ENCODE assay signal across 16 cellular contexts in genomic region chr6:160973311-160973710, GRCh38. TPM values are rescaled to one million over a fixed set of nuclear protein-coding genes. Genes with fewer than 3 reads are reported as not detected.
DNase-seq lines count a peak whose midpoint lies in the region; ATAC-seq, FAIRE-seq and TF ChIP-seq lines count a peak whose summit lies in the region.
"Had no signal": no experiment of that assay in that cellular context is flagged by ENCODE, and none has a peak within 500 bp of the region (broad histone marks: within the 10 kb centered on the region; RNA-seq: fewer than 3 reads in every experiment).

No MANE protein-coding gene starts in this region.

- H3K36me3 Mint-ChIP-seq in astrocyte (ENCODE audit: low read depth, unreplicated experiment), result no peaks in the 10 kb centered on the region
- H3K36me3 Mint-ChIP-seq in activated naive CD8-positive, alpha-beta T cell treated with anti-CD3 and anti-CD28 coated beads, Interleukin-2, amount 50 U/mL, for 24 hours (ENCODE audit: low read depth), result no peaks in the 10 kb centered on the region
- no peaks in the 10 kb centered on the region for H3K36me3 Mint-ChIP-seq in activated naive CD4-positive, alpha-beta T cell treated with anti-CD3 and anti-CD28 coated beads for 36 hours (ENCODE audit: low read depth)
- H3K36me3 Mint-ChIP-seq: CD14-positive monocyte; stimulated activated memory B cell treated with anti-CD40 and anti-IgM and Interleukin-4, amounts not matched to agents 10 μg/mL and 1 μg/mL and 100 μg/mL, for 72 hours; T-cell had no signal

- H3K9me3 ChIP-seq in astrocyte (ENCODE audit: insufficient read depth, low read depth, low read length), result no peaks in the 10 kb centered on the region
- no peaks in the 10 kb centered on the region for H3K9me3 ChIP-seq in ovary

- no peak for ATAC-seq in GM19035 (IDR thresholded peaks at IDR 0.05; ENCODE audit: unreplicated experiment)
- ATAC-seq in activated naive CD8-positive, alpha-beta T cell treated with anti-CD3 and anti-CD28 coated beads, Interleukin-2, amount 50 U/mL, for 24 hours, result no peak
- ATAC-seq: esophagus mucosa; stimulated activated memory B cell treated with anti-CD40 and anti-IgM and Interleukin-4, amounts not matched to agents 10 μg/mL and 1 μg/mL and 100 μg/mL, for 72 hours; T-cell had no signal

- peak overlapping the region; percentile 42 for H2AFZ ChIP-seq in astrocyte (ENCODE audit: low read depth, low read length)

- no peak for FAIRE-seq in astrocyte (lab: Jason Lieb, UNC)

- TF ChIP-seq EP300 in ovary (IDR thresholded peaks at IDR 0.05), result no peak

- H3K27ac ChIP-seq in astrocyte (ENCODE audit: low read depth, low read length) (peak overlapping the region; percentile 70), ovary (peak overlapping the region in 1 of 2 donors; percentile 63)

- TF ChIP-seq CTCF in astrocyte (IDR thresholded peaks at IDR 0.05; ENCODE audit: insufficient read depth, low read depth, low read length), result no peak
- TF ChIP-seq CTCF in ovary (IDR thresholded peaks at IDR 0.05), result no peak

- peaks cover 5% of the 10 kb centered on the region for H3K9me3 Mint-ChIP-seq in astrocyte (ENCODE audit: unreplicated experiment)
- no peaks in the 10 kb centered on the region for H3K9me3 Mint-ChIP-seq in activated naive CD8-positive, alpha-beta T cell treated with anti-CD3 and anti-CD28 coated beads, Interleukin-2, amount 50 U/mL, for 24 hours
- no peaks in the 10 kb centered on the region for H3K9me3 Mint-ChIP-seq in activated naive CD4-positive, alpha-beta T cell treated with anti-CD3 and anti-CD28 coated beads for 36 hours
- H3K9me3 Mint-ChIP-seq: activated CD4-positive, alpha-beta T cell treated with anti-CD3 and anti-CD28 coated beads, Interleukin-2, amount 10 ng/mL, durations not matched to agents 7 days and 5 days; stimulated activated memory B cell treated with anti-CD40 and anti-IgM and Interleukin-4, amounts not matched to agents 10 μg/mL and 1 μg/mL and 100 μg/mL, for 72 hours; T-cell had no signal

- DNase-seq in EH (ENCODE audit: low read depth) (peak; percentile 34), astrocyte (ENCODE audit: low read depth) (no peak), cardiac septum (ENCODE audit: low spot score) (peak; percentile 76), ovary (peak; percentile 47 to 76 (median 54))
- DNase-seq in activated naive CD8-positive, alpha-beta T cell treated with anti-CD3 and anti-CD28 coated beads, Interleukin-2, amount 50 U/mL, for 24 hours, result no peak
- DNase-seq in activated naive CD4-positive, alpha-beta T cell treated with anti-CD3 and anti-CD28 coated beads for 36 hours, result no peak
- no peak for DNase-seq in stimulated activated CD4-positive, alpha-beta T cell treated with anti-CD3 and anti-CD28 coated beads, Interleukin-2, amount 100 ng/mL, for 48 hours
- DNase-seq: activated CD4-positive, alpha-beta T cell treated with anti-CD3 and anti-CD28 coated beads, Interleukin-2, amount 10 ng/mL, durations not matched to agents 7 days and 5 days; cerebellar nuclear complex; kidney glomerular epithelial cell; NCI-H2107; T-cell had no signal

- no peak overlapping the region for H3K4me3 Mint-ChIP-seq in astrocyte (ENCODE audit: unreplicated experiment)
- no peak overlapping the region for H3K4me3 Mint-ChIP-seq in activated naive CD8-positive, alpha-beta T cell treated with anti-CD3 and anti-CD28 coated beads, Interleukin-2, amount 50 U/mL, for 24 hours
- no peak overlapping the region for H3K4me3 Mint-ChIP-seq in activated naive CD4-positive, alpha-beta T cell treated with anti-CD3 and anti-CD28 coated beads for 36 hours
- H3K4me3 Mint-ChIP-seq: activated CD4-positive, alpha-beta T cell treated with anti-CD3 and anti-CD28 coated beads, Interleukin-2, amount 10 ng/mL, durations not matched to agents 7 days and 5 days; CD14-positive monocyte; stimulated activated memory B cell treated with anti-CD40 and anti-IgM and Interleukin-4, amounts not matched to agents 10 μg/mL and 1 μg/mL and 100 μg/mL, for 72 hours; T-cell had no signal

- H3K4me1 Mint-ChIP-seq in astrocyte (ENCODE audit: low read depth, unreplicated experiment), result peaks cover 26% of the 10 kb centered on the region
- no peaks in the 10 kb centered on the region for H3K4me1 Mint-ChIP-seq in activated naive CD8-positive, alpha-beta T cell treated with anti-CD3 and anti-CD28 coated beads, Interleukin-2, amount 50 U/mL, for 24 hours
- no peaks in the 10 kb centered on the region for H3K4me1 Mint-ChIP-seq in activated naive CD4-positive, alpha-beta T cell treated with anti-CD3 and anti-CD28 coated beads for 36 hours (ENCODE audit: low read depth)
- H3K4me1 Mint-ChIP-seq: activated CD4-positive, alpha-beta T cell treated with anti-CD3 and anti-CD28 coated beads, Interleukin-2, amount 10 ng/mL, durations not matched to agents 7 days and 5 days; CD14-positive monocyte; stimulated activated memory B cell treated with anti-CD40 and anti-IgM and Interleukin-4, amounts not matched to agents 10 μg/mL and 1 μg/mL and 100 μg/mL, for 72 hours; T-cell had no signal

- peak overlapping the region; percentile 35 for H3K4me2 ChIP-seq in astrocyte (ENCODE audit: low read length)

- peak overlapping the region; percentile 91 for H3K27ac Mint-ChIP-seq in astrocyte (ENCODE audit: unreplicated experiment)
- H3K27ac Mint-ChIP-seq in activated naive CD8-positive, alpha-beta T cell treated with anti-CD3 and anti-CD28 coated beads, Interleukin-2, amount 50 U/mL, for 24 hours, result no peak overlapping the region
- H3K27ac Mint-ChIP-seq in activated naive CD4-positive, alpha-beta T cell treated with anti-CD3 and anti-CD28 coated beads for 36 hours, result no peak overlapping the region
- H3K27ac Mint-ChIP-seq: activated CD4-positive, alpha-beta T cell treated with anti-CD3 and anti-CD28 coated beads, Interleukin-2, amount 10 ng/mL, durations not matched to agents 7 days and 5 days; CD14-positive monocyte; stimulated activated memory B cell treated with anti-CD40 and anti-IgM and Interleukin-4, amounts not matched to agents 10 μg/mL and 1 μg/mL and 100 μg/mL, for 72 hours; T-cell had no signal

- H3K4me1 ChIP-seq in astrocyte (ENCODE audit: insufficient read depth, low read length) (peaks cover 22% of the 10 kb centered on the region), ovary (ENCODE audit: insufficient read depth) (peaks cover 18% of the 10 kb centered on the region)

- H3K79me2 ChIP-seq in astrocyte (ENCODE audit: insufficient read depth, low read length), result no peaks in the 10 kb centered on the region

- intact Hi-C loops in cardiac septum (cut with DNase I), result loop anchor here (5.0 kb wide), 1 partner anchor 41 kb away; no protein-coding TSS in a partner anchor
- intact Hi-C loops in ovary (cut with DNase I), result no loop called here
- intact Hi-C loops in activated naive CD4-positive, alpha-beta T cell treated with anti-CD3 and anti-CD28 coated beads for 36 hours (cut with micrococcal nuclease), result no loop called here

- H3K27me3 ChIP-seq in astrocyte (ENCODE audit: insufficient read depth, low read length), result no peaks in the 10 kb centered on the region
- no peaks in the 10 kb centered on the region for H3K27me3 ChIP-seq in ovary

- H3K36me3 ChIP-seq in astrocyte (ENCODE audit: insufficient read depth, low read length) (no peaks in the 10 kb centered on the region), ovary (no peaks in the 10 kb centered on the region)

- peak overlapping the region; percentile 55 for H3K9ac ChIP-seq in astrocyte (ENCODE audit: low read length)

- TF ChIP-seq POLR2A in ovary (IDR thresholded peaks at IDR 0.05), result no peak

- CTCF ChIA-PET in activated naive CD4-positive, alpha-beta T cell treated with anti-CD3 and anti-CD28 coated beads for 36 hours (lab: Charles Lee), result no interaction called here

- H3K4me3 ChIP-seq in astrocyte (ENCODE audit: insufficient read depth, low read depth, low read length) (no peak overlapping the region), ovary (no peak overlapping the region)

- H3K27me3 Mint-ChIP-seq in astrocyte (ENCODE audit: low read depth, unreplicated experiment), result no peaks in the 10 kb centered on the region
- peaks cover 9% of the 10 kb centered on the region for H3K27me3 Mint-ChIP-seq in activated naive CD8-positive, alpha-beta T cell treated with anti-CD3 and anti-CD28 coated beads, Interleukin-2, amount 50 U/mL, for 24 hours
- H3K27me3 Mint-ChIP-seq in activated naive CD4-positive, alpha-beta T cell treated with anti-CD3 and anti-CD28 coated beads for 36 hours (ENCODE audit: low read depth), result peaks cover 15% of the 10 kb centered on the region

- H4K20me1 ChIP-seq in astrocyte (ENCODE audit: insufficient read depth, low read length), result no peaks in the 10 kb centered on the region

- 12 to 25% (median 23%) methylated on average over 8 of the region's 8 CpGs for WGBS in ovary, 3 donors

RNA-seq across cellular contexts. Expression of gene MAP3K4, which starts 18.3 kb away (rescaled TPM):
- total RNA-seq in astrocyte (20.3 and 22.1 TPM in 2 replicates), cardiac septum (30.9 TPM), ovary (10 to 100 TPM; 27.5 to 52.3 (median 45.8) TPM)
- 10 to 100 TPM; 15.6 to 21.4 TPM for polyA plus RNA-seq in ovary
- total RNA-seq in activated naive CD4-positive, alpha-beta T cell treated with anti-CD3 and anti-CD28 coated beads for 36 hours, result 10 to 100 TPM; 36.0 to 42.6 TPM

Comparison
In these comparisons a context has a peak if more than half of its experiments do, and no peak if none do; other contexts are left out.
1. DNase-seq: peak in EH (single experiment), cardiac septum (single experiment) and ovary (5 of 5); none in astrocyte (single experiment), activated naive CD8-positive, alpha-beta T cell treated with anti-CD3 and anti-CD28 coated beads, Interleukin-2, amount 50 U/mL, for 24 hours (single experiment), activated naive CD4-positive, alpha-beta T cell treated with anti-CD3 and anti-CD28 coated beads for 36 hours (single experiment) and stimulated activated CD4-positive, alpha-beta T cell treated with anti-CD3 and anti-CD28 coated beads, Interleukin-2, amount 100 ng/mL, for 48 hours (0 of 2).